ENCODE assay signal across 8 cellular contexts in the genomic region with DNA sequence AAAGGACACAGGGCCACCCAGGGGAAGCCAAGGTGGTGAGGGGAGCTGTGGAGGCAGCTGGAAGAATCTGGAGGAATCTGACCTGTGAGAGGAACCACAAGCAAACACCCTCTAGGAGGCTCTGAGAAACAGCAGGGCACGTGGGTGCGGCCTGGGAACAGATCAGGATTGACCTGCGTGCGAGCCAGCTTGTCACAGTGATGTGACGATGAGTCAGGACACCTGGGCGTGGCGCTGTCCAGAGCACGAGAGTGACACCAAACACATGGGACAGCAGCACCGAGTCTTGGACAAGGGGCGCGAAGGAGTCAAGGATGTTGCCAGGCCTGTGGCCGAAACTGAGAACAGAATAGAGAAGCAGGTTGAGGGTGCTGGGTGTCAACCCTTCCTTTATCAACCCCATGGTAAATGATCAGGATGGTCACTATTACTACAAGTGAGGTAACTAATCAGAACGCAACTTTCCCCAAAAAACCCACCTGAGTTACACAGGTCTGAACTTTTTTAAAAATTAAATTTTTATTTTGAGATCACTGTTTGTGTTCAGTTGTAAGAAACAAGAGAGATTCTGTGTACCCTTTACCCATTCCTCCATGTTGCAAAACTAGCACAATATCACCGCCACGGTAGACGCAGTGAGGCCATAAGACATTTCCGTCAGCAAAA. TPM values are rescaled to one million over a fixed set of nuclear protein-coding genes. Genes with fewer than 3 reads are reported as not detected.
DNase-seq lines count a peak whose midpoint lies in the region; ATAC-seq and TF ChIP-seq lines count a peak whose summit lies in the region.

No MANE protein-coding gene starts in this region.

- H3K27ac ChIP-seq in SK-N-SH (ENCODE audit: low read depth in 2 of 2, low read length in 1 of 2) (peak overlapping the region; percentile 64 to 95), Karpas-422 (ENCODE audit: low read length) (peak overlapping the region; percentile 78), ovary (peak overlapping the region in 1 of 2 donors; percentile 92)

- TF ChIP-seq POLR2A in ovary (IDR thresholded peaks at IDR 0.05), result no peak

- H3K9me3 ChIP-seq in SK-N-SH (no peaks in the 10 kb centered on the region), Karpas-422 (ENCODE audit: low read length) (no peaks in the 10 kb centered on the region), ovary (no peaks in the 10 kb centered on the region)

- H3K36me3 ChIP-seq in SK-N-SH (replicated peaks in 1 of 2; ENCODE audit: control insufficient read depth in 1 of 2, insufficient read depth in 2 of 2, low read length in 1 of 2) (peaks cover 15 to 31% of the 10 kb centered on the region in 2 experiments), Karpas-422 (ENCODE audit: insufficient read depth, low read length) (peaks cover 9% of the 10 kb centered on the region; the same call in 1 of the 2 replicates), ovary (no peaks in the 10 kb centered on the region)

- TF ChIP-seq EP300 in SK-N-SH (IDR thresholded peaks at IDR 0.05; ENCODE audit: borderline replicate concordance in 1 of 2, low read depth in 1 of 2, low read length in 1 of 2), result no peak
- no peak for TF ChIP-seq EP300 in ovary (IDR thresholded peaks at IDR 0.05)

- H2AFZ ChIP-seq in SK-N-SH (ENCODE audit: low read depth), result peak overlapping the region; percentile 82
- peak overlapping the region; percentile 39; the same call in 1 of the 2 replicates for H2AFZ ChIP-seq in Karpas-422 (ENCODE audit: low read length)

- TF ChIP-seq CTCF in SK-N-SH (IDR thresholded peaks at IDR 0.05) (no peak), ovary (IDR thresholded peaks at IDR 0.05) (no peak)
- TF ChIP-seq CTCF in activated CD8-positive, alpha-beta T cell treated with anti-CD3 and anti-CD28 coated beads for 36 hours (IDR thresholded peaks at IDR 0.05), result no peak

- H3K9me2 ChIP-seq in SK-N-SH (no peaks in the 10 kb centered on the region), Karpas-422 (replicated peaks; ENCODE audit: insufficient read depth, low read length) (no peaks in the 10 kb centered on the region)

- peak overlapping the region; percentile 75 for H3K9ac ChIP-seq in SK-N-SH
- H3K9ac ChIP-seq in Karpas-422 (ENCODE audit: low read length), result peak overlapping the region; percentile 84

- no peak for TF ChIP-seq RAD21 in SK-N-SH (IDR thresholded peaks at IDR 0.05; ENCODE audit: low read length)

- H3K4me3 ChIP-seq in SK-N-SH (ENCODE audit: low read depth in 2 of 2, low read length in 1 of 2), result peak overlapping the region; percentile 60 to 81
- peak overlapping the region; percentile 85 for H3K4me3 ChIP-seq in Karpas-422 (ENCODE audit: low read length)
- H3K4me3 ChIP-seq in ovary, result peak overlapping the region; percentile 85

- H4K20me1 ChIP-seq in SK-N-SH (ENCODE audit: insufficient read depth) (no peaks in the 10 kb centered on the region), Karpas-422 (ENCODE audit: insufficient read depth, low read depth, low read length) (no peaks in the 10 kb centered on the region)

- POLR2A ChIA-PET in SK-N-SH (lab: Yijun Ruan, JAX), result interaction anchor here (0.6 to 1.0 kb wide), 4 partner anchors 11 to 174 kb away, joined by 3 to 7 read pairs (median 4); partner anchors contain the start of gene IWS1
- POLR2A ChIA-PET in activated CD8-positive, alpha-beta T cell treated with anti-CD3 and anti-CD28 coated beads for 36 hours (lab: Charles Lee), result interaction anchor here (0.7 to 1.7 kb wide), 4 partner anchors 15 to 110 kb away, joined by 3 to 9 read pairs (median 4); partner anchors contain the start of gene WDR33

- H3K79me2 ChIP-seq in SK-N-SH (ENCODE audit: insufficient read depth), result peaks cover 30% of the 10 kb centered on the region
- peaks cover 21% of the 10 kb centered on the region for H3K79me2 ChIP-seq in Karpas-422 (ENCODE audit: low read length)

- peak overlapping the region; percentile 97 for H3K4me2 ChIP-seq in SK-N-SH
- H3K4me2 ChIP-seq in Karpas-422 (ENCODE audit: low read depth, low read length, poor library complexity, severe bottlenecking), result peak overlapping the region; percentile 94

- peaks cover 35% of the 10 kb centered on the region for H3K36me3 Mint-ChIP-seq in activated CD8-positive, alpha-beta T cell treated with anti-CD3 and anti-CD28 coated beads for 36 hours (ENCODE audit: low read depth)

- intact Hi-C loops in activated CD8-positive, alpha-beta T cell treated with anti-CD3 and anti-CD28 coated beads for 36 hours (cut with micrococcal nuclease), result no loop called here
- intact Hi-C loops in head of caudate nucleus (cut with DNase I) (loop anchor here (5.0 kb wide), 2 partner anchors 53 to 173 kb away; partner anchors contain the start of genes GPR17 and IWS1), ovary (cut with DNase I) (loop anchor here in 1 of 4 donors (5.0 kb wide), 1 partner anchor 327 kb away; the partner anchor contains the start of gene SAP130)

- ATAC-seq in SK-N-SH treated with all-trans-retinoic acid at 6 μM for 48 hours, result no peak
- ATAC-seq in activated CD8-positive, alpha-beta T cell treated with anti-CD3 and anti-CD28 coated beads for 36 hours, result peak; percentile 18

- H3F3A ChIP-seq in SK-N-SH (replicated peaks; ENCODE audit: insufficient read depth), result peaks cover 18% of the 10 kb centered on the region

- H3K27me3 ChIP-seq in SK-N-SH (ENCODE audit: insufficient read depth) (no peaks in the 10 kb centered on the region), Karpas-422 (ENCODE audit: low read length) (no peaks in the 10 kb centered on the region), ovary (no peaks in the 10 kb centered on the region)

- H3K9me3 Mint-ChIP-seq in activated CD8-positive, alpha-beta T cell treated with anti-CD3 and anti-CD28 coated beads for 36 hours, result no peaks in the 10 kb centered on the region

- peaks cover 34% of the 10 kb centered on the region for H3K4me1 Mint-ChIP-seq in activated CD8-positive, alpha-beta T cell treated with anti-CD3 and anti-CD28 coated beads for 36 hours (ENCODE audit: low read depth)

- DNase-seq in SK-N-SH, result no peak
- peak; percentile 61 for DNase-seq in H4 (ENCODE audit: low spot score)
- DNase-seq in Karpas-422, result peak; percentile 56
- DNase-seq in activated CD8-positive, alpha-beta T cell treated with anti-CD3 and anti-CD28 coated beads for 36 hours, result peak; percentile 42
- DNase-seq in head of caudate nucleus, result peak in 32 of 42 donors; percentile 13 to 66 (median 36)
- DNase-seq in ovary, result peak in 4 of 5 donors; percentile 34 to 56 (median 47)
- no peak for DNase-seq in middle frontal gyrus (ENCODE audit: extremely low spot score, low spot score)

- H3K4me1 ChIP-seq in SK-N-SH (ENCODE audit: control insufficient read depth in 1 of 2, insufficient read depth in 2 of 2, low read depth in 1 of 2, low read length in 1 of 2) (peaks cover 6 to 17% of the 10 kb centered on the region in 2 experiments; a peak in 3 of 4 replicates), Karpas-422 (ENCODE audit: low read length) (peaks cover 30% of the 10 kb centered on the region), ovary (ENCODE audit: insufficient read depth) (peaks cover 3% of the 10 kb centered on the region)

- H3K27me3 Mint-ChIP-seq in activated CD8-positive, alpha-beta T cell treated with anti-CD3 and anti-CD28 coated beads for 36 hours, result no peaks in the 10 kb centered on the region

- CTCF ChIA-PET in SK-N-SH (lab: Yijun Ruan, JAX), result no interaction called here
- CTCF ChIA-PET in activated CD8-positive, alpha-beta T cell treated with anti-CD3 and anti-CD28 coated beads for 36 hours (lab: Charles Lee), result no interaction called here

- WGBS in SK-N-SH (ENCODE audit: low lambda C conversion rate), result 60% methylated on average over 17 of the region's 17 CpGs
- WGBS in ovary, 3 donors, result 59 to 64% (median 60%) methylated on average over 17 of the region's 17 CpGs

- H3K27ac Mint-ChIP-seq in activated CD8-positive, alpha-beta T cell treated with anti-CD3 and anti-CD28 coated beads for 36 hours, result peak overlapping the region; percentile 95

- H3K4me3 Mint-ChIP-seq in activated CD8-positive, alpha-beta T cell treated with anti-CD3 and anti-CD28 coated beads for 36 hours, result peak overlapping the region; percentile 87

TF ChIP-seq in SK-N-SH, 30 proteins besides CTCF, POLR2A, EP300 and RAD21 (continues in another document):
- no peak for TF ChIP-seq MAX (IDR thresholded peaks at IDR 0.05; ENCODE audit: low read depth)

RNA-seq across cellular contexts. Expression of gene SFT2D3, which starts 0.6 kb away (rescaled TPM):
- polyA plus RNA-seq in SK-N-SH (2012; rRNA removed) (3.2 and 3.9 TPM in 2 replicates), ovary (1 to 10 TPM; 5.1 to 8.5 TPM)
- 3.9 and 4.8 TPM in 2 replicates for polyA plus RNA-seq in SK-N-SH (2012; cell fraction: cytosol; rRNA removed)
- 1.5 and 2.2 TPM in 2 replicates for polyA plus RNA-seq in SK-N-SH (2012; cell fraction: nucleus; rRNA removed)
- total RNA-seq in H4 (2014; rRNA removed; shearing (Covaris generic)), result 8.3 and 8.7 TPM in 2 replicates
- total RNA-seq in Karpas-422 (2014; rRNA removed; shearing (Covaris generic); ENCODE audit: low replicate concordance), result 3.2 and 4.0 TPM in 2 replicates
- total RNA-seq in activated CD8-positive, alpha-beta T cell treated with anti-CD3 and anti-CD28 coated beads for 36 hours, result 1 to 10 TPM; 3.9 to 4.4 TPM
- total RNA-seq in ovary, result 1 to 10 TPM; 6.1 to 9.8 (median 6.9) TPM

RNA-seq across cellular contexts. Expression of gene LIMS2, which starts 25.3 kb away (rescaled TPM):
- polyA plus RNA-seq in SK-N-SH (2012; rRNA removed), result 2.2 and 2.7 TPM in 2 replicates
- polyA plus RNA-seq in SK-N-SH (2012; cell fraction: cytosol; rRNA removed), result 1.3 and 1.8 TPM in 2 replicates
- polyA plus RNA-seq in SK-N-SH (2012; cell fraction: nucleus; rRNA removed), result 13.9 and 22.5 TPM in 2 replicates
- total RNA-seq in H4 (2014; rRNA removed; shearing (Covaris generic)), result 0.41 TPM in 1 of 2 replicates, not detected in the other
- total RNA-seq in Karpas-422 (2014; rRNA removed; shearing (Covaris generic); ENCODE audit: low replicate concordance), result 0.32 and 0.56 TPM in 2 replicates
- 10 to 100 TPM; 22.1 to 23.6 TPM for total RNA-seq in activated CD8-positive, alpha-beta T cell treated with anti-CD3 and anti-CD28 coated beads for 36 hours
- 10 to 100 TPM in 4 of 7 donors, 1 to 10 TPM in 3; 3.8 to 70.4 (median 19.1) TPM for total RNA-seq in ovary
- 10 to 100 TPM; 12.7 to 31.0 TPM for polyA plus RNA-seq in ovary

RNA-seq across cellular contexts. Expression of gene GPR17, which starts 54.7 kb away (rescaled TPM):
- 0.03 TPM in 1 of 2 replicates, not detected in the other for polyA plus RNA-seq in SK-N-SH (2012; rRNA removed)
- not detected in 2 replicates for polyA plus RNA-seq in SK-N-SH (2012; cell fraction: cytosol; rRNA removed)
- not detected in 2 replicates for polyA plus RNA-seq in SK-N-SH (2012; cell fraction: nucleus; rRNA removed)
- not detected in 2 replicates for total RNA-seq in H4 (2014; rRNA removed; shearing (Covaris generic))
- not detected in 2 replicates for total RNA-seq in Karpas-422 (2014; rRNA removed; shearing (Covaris generic); ENCODE audit: low replicate concordance)
- not detected for total RNA-seq in activated CD8-positive, alpha-beta T cell treated with anti-CD3 and anti-CD28 coated beads for 36 hours
- total RNA-seq in ovary, result not detected
- polyA plus RNA-seq in ovary, result under 1 TPM in 1 of 2 donors, not detected in 1; 0.18 TPM

Comparison
In these comparisons a context has a peak if more than half of its experiments do, and no peak if none do; other contexts are left out.
1. DNase-seq: peak in H4 (single experiment), Karpas-422 (single experiment), activated CD8-positive, alpha-beta T cell treated with anti-CD3 and anti-CD28 coated beads for 36 hours (single experiment), head of caudate nucleus (32 of 42) and ovary (4 of 5); none in SK-N-SH (single experiment) and middle frontal gyrus (single experiment).
2. Peak in every context shown above with its lines, with median percentiles within 50 percentile points of each other: H3K4me3 ChIP-seq.